In the genomic region with DNA sequence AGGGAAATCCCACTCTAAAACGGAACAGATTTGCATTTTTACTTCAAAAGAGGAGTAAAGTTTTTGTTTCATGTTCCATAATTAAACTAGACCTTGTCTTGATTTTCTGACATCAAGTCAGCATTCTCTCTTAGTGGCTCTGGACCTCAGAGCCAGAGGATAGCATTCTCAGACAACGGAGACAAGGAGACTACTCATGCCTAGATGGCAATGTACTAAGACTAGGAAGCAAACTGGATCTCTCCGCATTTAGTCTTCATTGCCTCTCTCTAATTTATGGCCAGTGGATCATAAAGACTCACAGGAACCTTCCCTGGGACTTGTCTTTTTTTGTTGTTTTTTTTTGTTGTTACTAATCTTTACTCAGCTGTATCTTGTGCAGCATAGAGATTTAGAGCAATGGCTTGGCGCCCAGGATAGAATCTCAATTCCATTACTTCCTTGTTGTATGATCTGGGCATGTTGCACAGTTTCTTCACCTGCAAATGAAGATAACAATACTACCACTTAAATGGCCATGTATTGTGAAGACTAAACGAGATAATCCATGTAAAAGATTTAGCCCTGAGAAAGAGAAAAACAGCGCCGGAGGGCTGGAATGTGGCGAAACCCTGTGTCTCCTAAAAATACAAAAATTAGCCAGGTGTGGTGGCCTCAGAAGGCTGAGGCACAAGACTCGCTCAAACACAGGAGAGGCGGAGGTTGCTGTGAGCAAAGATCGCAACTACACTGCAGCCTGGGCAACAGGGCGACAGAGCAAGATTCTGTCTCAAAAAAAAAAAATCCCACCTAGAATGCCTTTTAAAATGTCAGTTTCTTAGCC, we compare ENCODE assay signal across 1 cellular context.
TF ChIP-seq lines count a peak whose summit lies in the region.

No MANE protein-coding gene starts in this region.

TF ChIP-seq in K562, 482 proteins besides CTCF, POLR2A, EP300 and RAD21 (continues in another document):
- no peak for TF ChIP-seq SREBF1 (IDR thresholded peaks at IDR 0.05; ENCODE audit: borderline replicate concordance, low read depth, low read length)
- TF ChIP-seq JUND (IDR thresholded peaks at IDR 0.05; ENCODE audit: borderline replicate concordance, low read depth, low read length) = no peak
- no peak for TF ChIP-seq JUND (tag; IDR thresholded peaks at IDR 0.05; ENCODE audit: borderline replicate concordance, low read depth, low read length)
- TF ChIP-seq MAFK (IDR thresholded peaks at IDR 0.05; ENCODE audit: low read length) = no peak
- no peak for TF ChIP-seq SP1 (CRISPR knock-in tag; IDR thresholded peaks at IDR 0.05)
- TF ChIP-seq ARID1B (IDR thresholded peaks at IDR 0.05) = 0 out of 2 replicates have a peak, but pooled peaks have one; percentile 35
- TF ChIP-seq NR2C2 (CRISPR knock-in tag; IDR thresholded peaks at IDR 0.05) = no peak
- TF ChIP-seq NR2C2 (tag; IDR thresholded peaks at IDR 0.05) = no peak
- TF ChIP-seq PRMT5 (CRISPR knock-in tag; IDR thresholded peaks at IDR 0.05) = no peak
- TF ChIP-seq VEZF1 (CRISPR knock-in tag; IDR thresholded peaks at IDR 0.05) = no peak
- no peak for TF ChIP-seq ZNF584 (CRISPR knock-in tag; IDR thresholded peaks at IDR 0.05; ENCODE audit: low read depth)
- TF ChIP-seq FOXA3 (CRISPR knock-in tag; conservative IDR thresholded peaks at IDR 0.05 in 1 of 2, IDR thresholded peaks at IDR 0.05 in 1 of 2) = no peak
- no peak for TF ChIP-seq KLF16 (IDR thresholded peaks at IDR 0.05)
- 0 out of 2 replicates have a peak, but pooled peaks have one; percentile 31 for TF ChIP-seq DPF2 (IDR thresholded peaks at IDR 0.05)
- TF ChIP-seq JUNB (CRISPR knock-in tag; conservative IDR thresholded peaks at IDR 0.05) = no peak
- no peak for TF ChIP-seq BRD4 (IDR thresholded peaks at IDR 0.05)
- TF ChIP-seq PPARD (CRISPR knock-in tag; IDR thresholded peaks at IDR 0.05) = no peak
- TF ChIP-seq FOXK1 (CRISPR knock-in tag; IDR thresholded peaks at IDR 0.05; ENCODE audit: borderline replicate concordance) = no peak
- no peak for TF ChIP-seq ILF3 (IDR thresholded peaks at IDR 0.05; ENCODE audit: borderline replicate concordance)
- TF ChIP-seq, protein P1, sequence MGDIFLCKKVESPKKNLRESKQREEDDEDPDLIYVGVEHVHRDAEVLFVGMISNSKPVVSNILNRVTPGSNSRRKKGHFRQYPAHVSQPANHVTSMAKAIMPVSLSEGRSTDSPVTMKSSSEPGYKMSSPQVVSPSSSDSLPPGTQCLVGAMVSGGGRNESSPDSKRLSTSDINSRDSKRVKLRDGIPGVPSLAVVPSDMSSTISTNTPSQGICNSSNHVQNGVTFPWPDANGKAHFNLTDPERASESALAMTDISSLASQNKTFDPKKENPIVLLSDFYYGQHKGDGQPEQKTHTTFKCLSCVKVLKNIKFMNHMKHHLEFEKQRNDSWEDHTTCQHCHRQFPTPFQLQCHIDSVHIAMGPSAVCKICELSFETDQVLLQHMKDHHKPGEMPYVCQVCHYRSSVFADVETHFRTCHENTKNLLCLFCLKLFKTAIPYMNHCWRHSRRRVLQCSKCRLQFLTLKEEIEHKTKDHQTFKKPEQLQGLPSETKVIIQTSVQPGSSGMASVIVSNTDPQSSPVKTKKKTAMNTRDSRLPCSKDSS (IDR thresholded peaks at IDR 0.05; ENCODE audit: low read depth, partially characterized antibody) = no peak
- no peak for TF ChIP-seq KAT2B (IDR thresholded peaks at IDR 0.05; ENCODE audit: low read depth, low read length)
- no peak for TF ChIP-seq KLF1 (tag; IDR thresholded peaks at IDR 0.05)
- TF ChIP-seq ZNF224 (CRISPR knock-in tag; IDR thresholded peaks at IDR 0.05) = no peak
- no peak for TF ChIP-seq HOXB6 (CRISPR knock-in tag; IDR thresholded peaks at IDR 0.05; ENCODE audit: borderline replicate concordance)
- 0 out of 4 replicates have a peak, but pooled peaks have one; percentile 25 to 26 for TF ChIP-seq KDM1A (IDR thresholded peaks at IDR 0.05)
- no peak for TF ChIP-seq CEBPB (tag; IDR thresholded peaks at IDR 0.05)
- no peak for TF ChIP-seq ZNF778 (CRISPR knock-in tag; IDR thresholded peaks at IDR 0.05)
- TF ChIP-seq GTF2F1 (IDR thresholded peaks at IDR 0.05; ENCODE audit: low read depth, low read length) = no peak
- TF ChIP-seq MIER1 (IDR thresholded peaks at IDR 0.05; ENCODE audit: low read depth) = no peak
- TF ChIP-seq MEIS2 (IDR thresholded peaks at IDR 0.05; ENCODE audit: partially characterized antibody) = no peak
- no peak for TF ChIP-seq ARID3B (CRISPR knock-in tag; IDR thresholded peaks at IDR 0.05; ENCODE audit: borderline replicate concordance)
- no peak for TF ChIP-seq SIN3B (IDR thresholded peaks at IDR 0.05; ENCODE audit: low read depth)
- no peak for TF ChIP-seq SNAPC5 (CRISPR knock-in tag; IDR thresholded peaks at IDR 0.05)
- TF ChIP-seq, protein P2, sequence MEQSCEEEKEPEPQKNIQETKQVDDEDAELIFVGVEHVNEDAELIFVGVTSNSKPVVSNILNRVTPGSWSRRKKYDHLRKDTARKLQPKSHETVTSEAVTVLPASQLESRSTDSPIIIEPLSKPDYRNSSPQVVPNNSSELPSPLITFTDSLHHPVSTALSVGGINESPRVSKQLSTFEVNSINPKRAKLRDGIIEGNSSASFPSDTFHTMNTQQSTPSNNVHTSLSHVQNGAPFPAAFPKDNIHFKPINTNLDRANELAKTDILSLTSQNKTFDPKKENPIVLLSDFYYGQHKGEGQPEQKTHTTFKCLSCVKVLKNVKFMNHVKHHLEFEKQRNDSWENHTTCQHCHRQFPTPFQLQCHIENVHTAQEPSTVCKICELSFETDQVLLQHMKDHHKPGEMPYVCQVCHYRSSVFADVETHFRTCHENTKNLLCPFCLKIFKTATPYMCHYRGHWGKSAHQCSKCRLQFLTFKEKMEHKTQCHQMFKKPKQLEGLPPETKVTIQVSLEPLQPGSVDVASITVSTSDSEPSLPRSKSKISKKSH (CRISPR knock-in tag; IDR thresholded peaks at IDR 0.05) = no peak
- no peak for TF ChIP-seq STAT6 (CRISPR knock-in tag; IDR thresholded peaks at IDR 0.05)
- TF ChIP-seq HDAC1 (IDR thresholded peaks at IDR 0.05) = 0 out of 4 replicates have a peak, but pooled peaks of 1 of the 2 experiments have one; percentile 17
- TF ChIP-seq, protein P3, sequence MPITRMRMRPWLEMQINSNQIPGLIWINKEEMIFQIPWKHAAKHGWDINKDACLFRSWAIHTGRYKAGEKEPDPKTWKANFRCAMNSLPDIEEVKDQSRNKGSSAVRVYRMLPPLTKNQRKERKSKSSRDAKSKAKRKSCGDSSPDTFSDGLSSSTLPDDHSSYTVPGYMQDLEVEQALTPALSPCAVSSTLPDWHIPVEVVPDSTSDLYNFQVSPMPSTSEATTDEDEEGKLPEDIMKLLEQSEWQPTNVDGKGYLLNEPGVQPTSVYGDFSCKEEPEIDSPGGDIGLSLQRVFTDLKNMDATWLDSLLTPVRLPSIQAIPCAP (CRISPR knock-in tag; IDR thresholded peaks at IDR 0.05; ENCODE audit: borderline replicate concordance) = no peak
- peak; percentile 51 for TF ChIP-seq CBFA2T2 (conservative IDR thresholded peaks at IDR 0.05)
- no peak for TF ChIP-seq ZNF583 (CRISPR knock-in tag; IDR thresholded peaks at IDR 0.05)
- no peak for TF ChIP-seq PCBP2 (IDR thresholded peaks at IDR 0.05; ENCODE audit: low read depth, low read length, poor library complexity, severe bottlenecking)
- TF ChIP-seq MTA1 (IDR thresholded peaks at IDR 0.05; ENCODE audit: borderline replicate concordance) = no peak
- TF ChIP-seq CBFA2T3 (IDR thresholded peaks at IDR 0.05) = peak; percentile 74
- TF ChIP-seq ZNF644 (tag; IDR thresholded peaks at IDR 0.05; ENCODE audit: low read depth) = no peak
- TF ChIP-seq, protein P4, sequence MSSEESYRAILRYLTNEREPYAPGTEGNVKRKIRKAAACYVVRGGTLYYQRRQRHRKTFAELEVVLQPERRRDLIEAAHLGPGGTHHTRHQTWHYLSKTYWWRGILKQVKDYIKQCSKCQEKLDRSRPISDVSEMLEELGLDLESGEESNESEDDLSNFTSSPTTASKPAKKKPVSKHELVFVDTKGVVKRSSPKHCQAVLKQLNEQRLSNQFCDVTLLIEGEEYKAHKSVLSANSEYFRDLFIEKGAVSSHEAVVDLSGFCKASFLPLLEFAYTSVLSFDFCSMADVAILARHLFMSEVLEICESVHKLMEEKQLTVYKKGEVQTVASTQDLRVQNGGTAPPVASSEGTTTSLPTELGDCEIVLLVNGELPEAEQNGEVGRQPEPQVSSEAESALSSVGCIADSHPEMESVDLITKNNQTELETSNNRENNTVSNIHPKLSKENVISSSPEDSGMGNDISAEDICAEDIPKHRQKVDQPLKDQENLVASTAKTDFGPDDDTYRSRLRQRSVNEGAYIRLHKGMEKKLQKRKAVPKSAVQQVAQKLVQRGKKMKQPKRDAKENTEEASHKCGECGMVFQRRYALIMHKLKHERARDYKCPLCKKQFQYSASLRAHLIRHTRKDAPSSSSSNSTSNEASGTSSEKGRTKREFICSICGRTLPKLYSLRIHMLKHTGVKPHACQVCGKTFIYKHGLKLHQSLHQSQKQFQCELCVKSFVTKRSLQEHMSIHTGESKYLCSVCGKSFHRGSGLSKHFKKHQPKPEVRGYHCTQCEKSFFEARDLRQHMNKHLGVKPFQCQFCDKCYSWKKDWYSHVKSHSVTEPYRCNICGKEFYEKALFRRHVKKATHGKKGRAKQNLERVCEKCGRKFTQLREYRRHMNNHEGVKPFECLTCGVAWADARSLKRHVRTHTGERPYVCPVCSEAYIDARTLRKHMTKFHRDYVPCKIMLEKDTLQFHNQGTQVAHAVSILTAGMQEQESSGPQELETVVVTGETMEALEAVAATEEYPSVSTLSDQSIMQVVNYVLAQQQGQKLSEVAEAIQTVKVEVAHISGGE (CRISPR knock-in tag; IDR thresholded peaks at IDR 0.05) = no peak
- no peak for TF ChIP-seq SUPT5H (IDR thresholded peaks at IDR 0.05)
- TF ChIP-seq POU5F1 (IDR thresholded peaks at IDR 0.05; ENCODE audit: borderline replicate concordance, low read depth, low read length, partially characterized antibody) = no peak
- TF ChIP-seq TEAD4 (IDR thresholded peaks at IDR 0.05; ENCODE audit: low read length) = peak; percentile 25; the same call in 1 of the 2 replicates
- TF ChIP-seq TEAD4 (CRISPR knock-in tag; IDR thresholded peaks at IDR 0.05; ENCODE audit: borderline replicate concordance) = no peak
- no peak for TF ChIP-seq RBBP5 (IDR thresholded peaks at IDR 0.05; ENCODE audit: borderline replicate concordance, insufficient read depth, low read length, poor library complexity, severe bottlenecking)
- no peak for TF ChIP-seq MBD1 (CRISPR knock-in tag; IDR thresholded peaks at IDR 0.05)
- no peak for TF ChIP-seq ZFP36 (IDR thresholded peaks at IDR 0.05; ENCODE audit: low read depth, low read length, partially characterized antibody)
- no peak for TF ChIP-seq NFRKB (IDR thresholded peaks at IDR 0.05; ENCODE audit: low read depth)
- no peak for TF ChIP-seq STAT5B (CRISPR knock-in tag; IDR thresholded peaks at IDR 0.05)
- no peak for TF ChIP-seq ZNF551 (CRISPR knock-in tag; IDR thresholded peaks at IDR 0.05)
- TF ChIP-seq ZNF316 (IDR thresholded peaks at IDR 0.05) = no peak
- TF ChIP-seq RB1 (IDR thresholded peaks at IDR 0.05; ENCODE audit: low read depth) = no peak
- TF ChIP-seq ZNF3 (CRISPR knock-in tag; IDR thresholded peaks at IDR 0.05) = no peak
